ENCODE assay signal across 20 cellular contexts in genomic region chr12:15956010-15956409, GRCh38. TPM values are rescaled to one million over a fixed set of nuclear protein-coding genes. Genes with fewer than 3 reads are reported as not detected.
A peak's percentile ranks its signal among the peaks of the same experiment; 100 is the strongest.
DNase-seq lines count a peak whose midpoint lies in the region; ATAC-seq, FAIRE-seq and TF ChIP-seq lines count a peak whose summit lies in the region.
"Had no signal": no experiment of that assay in that cellular context is flagged by ENCODE, and none has a peak within 500 bp of the region (broad histone marks: within the 10 kb centered on the region; RNA-seq: fewer than 3 reads in every experiment).

No MANE protein-coding gene starts in this region.

- no peaks in the 10 kb centered on the region for H3K27me3 ChIP-seq in HCT116 (ENCODE audit: insufficient read depth, low read length)
- H3K27me3 ChIP-seq in astrocyte (ENCODE audit: insufficient read depth, low read length): no peaks in the 10 kb centered on the region
- H3K27me3 ChIP-seq in keratinocyte (ENCODE audit: control insufficient read depth, extremely low read depth, insufficient read depth, low read length): no peaks in the 10 kb centered on the region

- H3K9me3 Mint-ChIP-seq in astrocyte (ENCODE audit: unreplicated experiment): peaks cover 2% of the 10 kb centered on the region
- no peaks in the 10 kb centered on the region for H3K9me3 Mint-ChIP-seq in activated naive CD4-positive, alpha-beta T cell treated with anti-CD3 and anti-CD28 coated beads for 36 hours
- H3K9me3 Mint-ChIP-seq: GM23338 had no signal

- peak overlapping the region; percentile 78 for H3K27ac Mint-ChIP-seq in astrocyte (ENCODE audit: unreplicated experiment)
- no peak overlapping the region for H3K27ac Mint-ChIP-seq in activated naive CD4-positive, alpha-beta T cell treated with anti-CD3 and anti-CD28 coated beads for 36 hours

- H3K9me3 ChIP-seq in HCT116 (ENCODE audit: control insufficient read depth in 1 of 2, insufficient read depth in 1 of 2, low read depth in 1 of 2, low read length in 2 of 2): no peaks in the 10 kb centered on the region
- no peaks in the 10 kb centered on the region for H3K9me3 ChIP-seq in astrocyte (ENCODE audit: insufficient read depth, low read depth, low read length)
- no peaks in the 10 kb centered on the region for H3K9me3 ChIP-seq in keratinocyte (ENCODE audit: control insufficient read depth, low read depth, low read length)

- no peak for TF ChIP-seq RAD21 in HCT116 (IDR thresholded peaks at IDR 0.05; ENCODE audit: low read depth)

- H3K4me2 ChIP-seq in HCT116 (ENCODE audit: low read length): peak overlapping the region; percentile 53
- no peak overlapping the region for H3K4me2 ChIP-seq in astrocyte (ENCODE audit: low read length)
- H3K4me2 ChIP-seq in keratinocyte (ENCODE audit: control insufficient read depth, extremely low read depth, insufficient read depth, low read depth, low read length): peak overlapping the region; percentile 70
- H3K4me2 ChIP-seq: GM23338 had no signal

- no peak for FAIRE-seq in astrocyte (lab: Jason Lieb, UNC)
- FAIRE-seq in keratinocyte (lab: Jason Lieb, UNC): peak; percentile 61
- FAIRE-seq: GM12891 had no signal

- H3K4me1 ChIP-seq in HCT116 (ENCODE audit: control insufficient read depth in 1 of 2, insufficient read depth in 2 of 2, low read length in 2 of 2): peaks cover 2 to 22% of the 10 kb centered on the region in 2 experiments; a peak in 3 of 4 replicates
- no peaks in the 10 kb centered on the region for H3K4me1 ChIP-seq in astrocyte (ENCODE audit: insufficient read depth, low read length)
- H3K4me1 ChIP-seq in keratinocyte (ENCODE audit: control insufficient read depth, extremely low read depth, insufficient read depth, low read length): peaks cover 23% of the 10 kb centered on the region

- peak overlapping the region; percentile 26; the same call in 1 of the 2 replicates for H3K9ac ChIP-seq in HCT116 (ENCODE audit: low read length)
- H3K9ac ChIP-seq in astrocyte (ENCODE audit: low read length): no peak overlapping the region
- H3K9ac ChIP-seq in keratinocyte (ENCODE audit: control insufficient read depth, extremely low read depth, insufficient read depth, low read length): peak overlapping the region; percentile 65

- H3K4me3 ChIP-seq in HCT116 (replicated peaks in 1 of 2; ENCODE audit: low read depth in 1 of 2, low read length in 2 of 2) (peak overlapping the region in 1 of 2 experiments; percentile 2; a peak in 1 of 4 replicates), astrocyte (ENCODE audit: insufficient read depth, low read depth, low read length) (no peak overlapping the region), keratinocyte (ENCODE audit: control insufficient read depth in 2 of 3, extremely low read depth in 1 of 3, insufficient read depth in 2 of 3, low read depth in 1 of 3, low read length in 3 of 3) (no peak overlapping the region)
- H3K4me3 ChIP-seq: GM23338 had no signal

- H3K27me3 Mint-ChIP-seq in astrocyte (ENCODE audit: low read depth, unreplicated experiment): no peaks in the 10 kb centered on the region
- H3K27me3 Mint-ChIP-seq in activated naive CD4-positive, alpha-beta T cell treated with anti-CD3 and anti-CD28 coated beads for 36 hours (ENCODE audit: low read depth): no peaks in the 10 kb centered on the region

- no peaks in the 10 kb centered on the region for H3K9me1 ChIP-seq in keratinocyte (ENCODE audit: control insufficient read depth, extremely low read depth, insufficient read depth, low read length)

- POLR2A ChIA-PET in HCT116 (lab: Charles Lee): no interaction called here

- TF ChIP-seq CTCF in HCT116 (IDR thresholded peaks at IDR 0.05 in 2 of 3, conservative IDR thresholded peaks at IDR 0.05 in 1 of 3; ENCODE audit: borderline replicate concordance in 1 of 3, insufficient read depth in 1 of 3, low read depth in 2 of 3, low read length in 2 of 3): no peak
- no peak for TF ChIP-seq CTCF in astrocyte (IDR thresholded peaks at IDR 0.05; ENCODE audit: insufficient read depth, low read depth, low read length)
- no peak for TF ChIP-seq CTCF in keratinocyte (optimal IDR thresholded peaks at IDR 0.05 in 1 of 3, IDR thresholded peaks at IDR 0.05 in 1 of 3, conservative IDR thresholded peaks at IDR 0.05 in 1 of 3; ENCODE audit: extremely low read depth in 1 of 3, insufficient read depth in 2 of 3, low read length in 3 of 3)

- no peaks in the 10 kb centered on the region for H3K36me3 ChIP-seq in HCT116 (ENCODE audit: control insufficient read depth in 1 of 2, insufficient read depth in 2 of 2, low read length in 2 of 2)
- peaks cover 6% of the 10 kb centered on the region for H3K36me3 ChIP-seq in astrocyte (ENCODE audit: insufficient read depth, low read length)
- H3K36me3 ChIP-seq in keratinocyte (ENCODE audit: control insufficient read depth in 2 of 2, extremely low read depth in 1 of 2, insufficient read depth in 2 of 2, low read length in 2 of 2): peaks cover 2 to 4% of the 10 kb centered on the region in 2 experiments

- dilution Hi-C loops in keratinocyte (cut with MboI; ENCODE audit: extremely low pct_ligation_motif_present, low sequenced_read_pairs): no loop called here

- H3K4me3 Mint-ChIP-seq in astrocyte (ENCODE audit: unreplicated experiment): no peak overlapping the region
- H3K4me3 Mint-ChIP-seq in activated naive CD4-positive, alpha-beta T cell treated with anti-CD3 and anti-CD28 coated beads for 36 hours: no peak overlapping the region
- H3K4me3 Mint-ChIP-seq: GM23338 had no signal

- no peak for TF ChIP-seq POLR2A in HCT116 (IDR thresholded peaks at IDR 0.05; ENCODE audit: borderline replicate concordance, extremely low read depth, insufficient read depth, insufficient read length)

- RAD21 ChIA-PET in HCT116 (lab: Charles Lee; ENCODE audit: low non-redundant PET in 1 of 2, low total read pairs in 2 of 2, uncharacterized antibody in 2 of 2, unreplicated experiment in 2 of 2): no interaction called here

- peaks cover 10% of the 10 kb centered on the region for H3K36me3 Mint-ChIP-seq in astrocyte (ENCODE audit: low read depth, unreplicated experiment)
- H3K36me3 Mint-ChIP-seq in activated naive CD4-positive, alpha-beta T cell treated with anti-CD3 and anti-CD28 coated beads for 36 hours (ENCODE audit: low read depth): peaks cover 19% of the 10 kb centered on the region

- no peak for DNase-seq in HCT116 (ENCODE audit: low read depth, low spot score)
- no peak for DNase-seq in astrocyte (ENCODE audit: low read depth)
- DNase-seq in keratinocyte (ENCODE audit: low read depth, low spot score): no peak
- DNase-seq in renal cortical epithelial cell (ENCODE audit: low read depth): peak; percentile 36
- DNase-seq in SIG-M5 (lab: John Stamatoyannopoulos, UW): no peak
- no peak for DNase-seq in activated naive CD4-positive, alpha-beta T cell treated with anti-CD3 and anti-CD28 coated beads for 36 hours
- DNase-seq: AML-193; HCEC 1CT; NCI-H1105; NCI-H1694; NCI-H2081 treated with DMSO at 0.1 percent for 48 hours; NCI-H446 treated with DMSO at 0.1 percent for 48 hours; NCI-H748 treated with DMSO at 0.1 percent for 48 hours; NK-92 treated with Interleukin-12 subunit alpha and Interleukin-12 subunit beta, amount 100 ng/mL, for 24 hours; SHP77 treated with DMSO at 0.1 percent for 48 hours had no signal

- H3K27ac ChIP-seq in HCT116 (ENCODE audit: low read depth, low read length): no peak overlapping the region
- H3K27ac ChIP-seq in astrocyte (ENCODE audit: low read depth, low read length): no peak overlapping the region
- peak overlapping the region; percentile 94 for H3K27ac ChIP-seq in keratinocyte (ENCODE audit: control insufficient read depth, insufficient read depth, low read length)
- H3K27ac ChIP-seq: C4-2B had no signal

- H3K79me2 ChIP-seq in HCT116 (ENCODE audit: insufficient read depth, low read length): no peaks in the 10 kb centered on the region
- H3K79me2 ChIP-seq in astrocyte (ENCODE audit: insufficient read depth, low read length): peaks cover 5% of the 10 kb centered on the region
- H3K79me2 ChIP-seq in keratinocyte (ENCODE audit: control insufficient read depth, insufficient read depth, low read length): peaks cover 5% of the 10 kb centered on the region

- H2AFZ ChIP-seq in HCT116 (ENCODE audit: low read depth, low read length, poor library complexity, severe bottlenecking) (no peak overlapping the region), astrocyte (ENCODE audit: low read depth, low read length) (no peak overlapping the region), keratinocyte (ENCODE audit: control insufficient read depth, low read length) (peak overlapping the region; percentile 69)
- H2AFZ ChIP-seq: GM23338 had no signal

- H3K9me2 ChIP-seq in HCT116 (ENCODE audit: insufficient read depth): no peaks in the 10 kb centered on the region

- no TSS peak for BruUV-seq in HCT116 (replicated peaks; lab: Mats Ljungman, UMichigan)

- intact Hi-C loops in HCT116 (cut with micrococcal nuclease): no loop called here
- intact Hi-C loops in activated naive CD4-positive, alpha-beta T cell treated with anti-CD3 and anti-CD28 coated beads for 36 hours (cut with micrococcal nuclease): no loop called here

- H4K20me1 ChIP-seq in HCT116 (ENCODE audit: insufficient read depth) (no peaks in the 10 kb centered on the region), astrocyte (ENCODE audit: insufficient read depth, low read length) (peaks cover 4% of the 10 kb centered on the region), keratinocyte (ENCODE audit: control insufficient read depth, extremely low read depth, insufficient read depth, low read length) (no peaks in the 10 kb centered on the region)

- ATAC-seq in HCT116 (0 out of 2 replicates have a peak, but pooled peaks have one; percentile 14), HG03095 (IDR thresholded peaks at IDR 0.05; ENCODE audit: unreplicated experiment) (no peak)
- ATAC-seq: GM23338, SK-N-SH treated with all-trans-retinoic acid at 6 μM for 48 hours had no signal

- peaks cover 9% of the 10 kb centered on the region for H3K4me1 Mint-ChIP-seq in astrocyte (ENCODE audit: low read depth, unreplicated experiment)
- no peaks in the 10 kb centered on the region for H3K4me1 Mint-ChIP-seq in activated naive CD4-positive, alpha-beta T cell treated with anti-CD3 and anti-CD28 coated beads for 36 hours (ENCODE audit: low read depth)

- CTCF ChIA-PET in HCT116 (lab: Charles Lee): no interaction called here
- CTCF ChIA-PET in activated naive CD4-positive, alpha-beta T cell treated with anti-CD3 and anti-CD28 coated beads for 36 hours (lab: Charles Lee): no interaction called here

RNA-seq across cellular contexts. Expression of gene DERA, which starts 44.9 kb away (rescaled TPM):
- total RNA-seq in HCT116 (2021; ENCODE audit: unreplicated experiment) (32.6 TPM), astrocyte (30.0 and 40.1 TPM in 2 replicates), renal cortical epithelial cell (102 and 236 TPM in 2 replicates)
- polyA plus RNA-seq in HCT116 (2012): 16.3 and 24.5 TPM in 2 replicates
- polyA plus RNA-seq in keratinocyte: 22.2 to 34.2 TPM (median 28.5 TPM) in 3 replicates
- 56.0 TPM for polyA plus RNA-seq in keratinocyte (2011; ENCODE audit: low read depth)
- 21.0 and 28.0 TPM in 2 replicates for polyA plus RNA-seq in keratinocyte (2011; cell fraction: cytosol; rRNA removed)
- polyA plus RNA-seq in keratinocyte (2011; cell fraction: nucleus; rRNA removed): 14.5 and 18.2 TPM in 2 replicates
- 27.3 and 28.8 TPM in 2 replicates for polyA plus RNA-seq in keratinocyte (2012; ENCODE audit: low replicate concordance)
- 7.9 to 38.6 TPM (median 33.2 TPM) in 3 replicates for polyA minus RNA-seq in keratinocyte
- 26.9 TPM for polyA minus RNA-seq in keratinocyte (2011; cell fraction: cytosol; rRNA and poly(A)+ RNA removed)
- polyA minus RNA-seq in keratinocyte (2011; cell fraction: nucleus; rRNA and poly(A)+ RNA removed): 9.7 and 19.0 TPM in 2 replicates
- 10 to 100 TPM; 29.8 to 31.0 TPM for total RNA-seq in activated naive CD4-positive, alpha-beta T cell treated with anti-CD3 and anti-CD28 coated beads for 36 hours
